26 cellular contexts compared by ENCODE assay signal in the genomic region with DNA sequence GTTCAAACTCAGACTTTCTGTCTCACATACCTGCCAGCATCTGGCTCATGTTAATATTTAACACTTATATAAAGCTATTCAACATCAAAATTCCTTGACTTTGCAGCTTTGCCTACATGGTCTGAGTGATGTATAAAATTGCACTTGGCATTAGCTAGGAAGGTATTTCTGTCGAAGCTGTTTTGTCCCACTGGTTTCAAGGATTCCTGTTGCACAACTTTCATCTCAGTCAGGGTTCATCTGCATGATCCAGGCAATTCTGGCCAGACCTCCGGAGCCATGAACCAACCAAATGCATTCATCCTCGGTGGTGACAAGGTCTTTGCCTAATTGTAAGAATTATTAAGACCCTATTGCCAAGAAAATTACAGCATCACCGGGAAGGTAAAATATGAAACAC.
"Had no signal": no experiment of that assay in that cellular context is flagged by ENCODE, and none has a peak within 500 bp of the region (broad histone marks: within the 10 kb centered on the region; RNA-seq: fewer than 3 reads in every experiment).

No MANE protein-coding gene starts in this region.

- DNase-seq: activated CD4-positive, alpha-beta memory T cell treated with anti-CD3 and anti-CD28 coated beads, Interleukin-2, amount 10 ng/mL, durations not matched to agents 7 days and 5 days; activated CD4-positive, alpha-beta T cell treated with anti-CD3 and anti-CD28 coated beads, Interleukin-2, amount 50 U/mL, for 1 hour; activated CD4-positive, CD25-positive, alpha-beta regulatory T cell; activated gamma-delta T cell treated with Interleukin-2 at 50 U/mL for 16 hours; activated naive CD4-positive, alpha-beta T cell treated with anti-CD3 and anti-CD28 coated beads, Interleukin-2, amount 10 ng/mL, durations not matched to agents 7 days and 5 days; activated naive CD8-positive, alpha-beta T cell treated with anti-CD3 and anti-CD28 coated beads for 36 hours; activated T-cell treated with anti-CD3 and anti-CD28 coated beads, Interleukin-2, amount 50 U/mL, for 72 hours; amniotic stem cell; NCI-H1092; NCI-H1417; NCI-H1694; NCI-H2029 treated with DMSO at 0.1 percent for 48 hours; NCI-H345; NCI-H510A; NCI-H526 treated with DMSO at 0.1 percent for 48 hours; NCI-H82; NK-92 treated with Interleukin-12 subunit alpha and Interleukin-12 subunit beta, amount 100 ng/mL, for 24 hours; OCI-M1; Right ventricle myocardium superior; SJCRH30; SK-N-SH; T-helper 1 cell had no signal

- H3K27me3 ChIP-seq: SJCRH30 had no signal

- H3K36me3 ChIP-seq: SJCRH30 had no signal

- H3K4me1 ChIP-seq: SJCRH30 had no signal

- ATAC-seq: activated T-cell treated with anti-CD3 and anti-CD28 coated beads, Interleukin-2, amount 50 U/mL, for 72 hours; Panc1 had no signal

- H3K9me3 ChIP-seq: SK-N-SH had no signal

- H3K27ac ChIP-seq: KMS-11, RWPE1, SJCRH30, VCaP had no signal

- H3K4me3 ChIP-seq: SJCRH30 had no signal
